Comparison of ENCODE assay signal across 1 cellular context in genomic region chr3:170499562-170500156, GRCh38.
TF ChIP-seq lines count a peak whose summit lies in the region.

No MANE protein-coding gene starts in this region.

TF ChIP-seq in HepG2, 621 proteins besides CTCF, POLR2A, EP300 and RAD21 (continued from another document and continues in another):
- TF ChIP-seq ZNF558 (CRISPR knock-in tag; IDR thresholded peaks at IDR 0.05; ENCODE audit: borderline replicate concordance) = no peak
- TF ChIP-seq KDM4B (CRISPR knock-in tag; IDR thresholded peaks at IDR 0.05) = 0 out of 2 replicates have a peak, but pooled peaks have one; percentile 34
- peak; percentile 65; the same call in 1 of the 2 replicates for TF ChIP-seq IRF2 (CRISPR knock-in tag; IDR thresholded peaks at IDR 0.05)
- 0 out of 2 replicates have a peak, but pooled peaks have one; percentile 55 for TF ChIP-seq SIX1 (CRISPR knock-in tag; IDR thresholded peaks at IDR 0.05; ENCODE audit: borderline replicate concordance)
- 0 out of 2 replicates have a peak, but pooled peaks have one; percentile 29 for TF ChIP-seq REPIN1 (CRISPR knock-in tag; IDR thresholded peaks at IDR 0.05; ENCODE audit: borderline replicate concordance, low read depth)
- TF ChIP-seq, protein P1, sequence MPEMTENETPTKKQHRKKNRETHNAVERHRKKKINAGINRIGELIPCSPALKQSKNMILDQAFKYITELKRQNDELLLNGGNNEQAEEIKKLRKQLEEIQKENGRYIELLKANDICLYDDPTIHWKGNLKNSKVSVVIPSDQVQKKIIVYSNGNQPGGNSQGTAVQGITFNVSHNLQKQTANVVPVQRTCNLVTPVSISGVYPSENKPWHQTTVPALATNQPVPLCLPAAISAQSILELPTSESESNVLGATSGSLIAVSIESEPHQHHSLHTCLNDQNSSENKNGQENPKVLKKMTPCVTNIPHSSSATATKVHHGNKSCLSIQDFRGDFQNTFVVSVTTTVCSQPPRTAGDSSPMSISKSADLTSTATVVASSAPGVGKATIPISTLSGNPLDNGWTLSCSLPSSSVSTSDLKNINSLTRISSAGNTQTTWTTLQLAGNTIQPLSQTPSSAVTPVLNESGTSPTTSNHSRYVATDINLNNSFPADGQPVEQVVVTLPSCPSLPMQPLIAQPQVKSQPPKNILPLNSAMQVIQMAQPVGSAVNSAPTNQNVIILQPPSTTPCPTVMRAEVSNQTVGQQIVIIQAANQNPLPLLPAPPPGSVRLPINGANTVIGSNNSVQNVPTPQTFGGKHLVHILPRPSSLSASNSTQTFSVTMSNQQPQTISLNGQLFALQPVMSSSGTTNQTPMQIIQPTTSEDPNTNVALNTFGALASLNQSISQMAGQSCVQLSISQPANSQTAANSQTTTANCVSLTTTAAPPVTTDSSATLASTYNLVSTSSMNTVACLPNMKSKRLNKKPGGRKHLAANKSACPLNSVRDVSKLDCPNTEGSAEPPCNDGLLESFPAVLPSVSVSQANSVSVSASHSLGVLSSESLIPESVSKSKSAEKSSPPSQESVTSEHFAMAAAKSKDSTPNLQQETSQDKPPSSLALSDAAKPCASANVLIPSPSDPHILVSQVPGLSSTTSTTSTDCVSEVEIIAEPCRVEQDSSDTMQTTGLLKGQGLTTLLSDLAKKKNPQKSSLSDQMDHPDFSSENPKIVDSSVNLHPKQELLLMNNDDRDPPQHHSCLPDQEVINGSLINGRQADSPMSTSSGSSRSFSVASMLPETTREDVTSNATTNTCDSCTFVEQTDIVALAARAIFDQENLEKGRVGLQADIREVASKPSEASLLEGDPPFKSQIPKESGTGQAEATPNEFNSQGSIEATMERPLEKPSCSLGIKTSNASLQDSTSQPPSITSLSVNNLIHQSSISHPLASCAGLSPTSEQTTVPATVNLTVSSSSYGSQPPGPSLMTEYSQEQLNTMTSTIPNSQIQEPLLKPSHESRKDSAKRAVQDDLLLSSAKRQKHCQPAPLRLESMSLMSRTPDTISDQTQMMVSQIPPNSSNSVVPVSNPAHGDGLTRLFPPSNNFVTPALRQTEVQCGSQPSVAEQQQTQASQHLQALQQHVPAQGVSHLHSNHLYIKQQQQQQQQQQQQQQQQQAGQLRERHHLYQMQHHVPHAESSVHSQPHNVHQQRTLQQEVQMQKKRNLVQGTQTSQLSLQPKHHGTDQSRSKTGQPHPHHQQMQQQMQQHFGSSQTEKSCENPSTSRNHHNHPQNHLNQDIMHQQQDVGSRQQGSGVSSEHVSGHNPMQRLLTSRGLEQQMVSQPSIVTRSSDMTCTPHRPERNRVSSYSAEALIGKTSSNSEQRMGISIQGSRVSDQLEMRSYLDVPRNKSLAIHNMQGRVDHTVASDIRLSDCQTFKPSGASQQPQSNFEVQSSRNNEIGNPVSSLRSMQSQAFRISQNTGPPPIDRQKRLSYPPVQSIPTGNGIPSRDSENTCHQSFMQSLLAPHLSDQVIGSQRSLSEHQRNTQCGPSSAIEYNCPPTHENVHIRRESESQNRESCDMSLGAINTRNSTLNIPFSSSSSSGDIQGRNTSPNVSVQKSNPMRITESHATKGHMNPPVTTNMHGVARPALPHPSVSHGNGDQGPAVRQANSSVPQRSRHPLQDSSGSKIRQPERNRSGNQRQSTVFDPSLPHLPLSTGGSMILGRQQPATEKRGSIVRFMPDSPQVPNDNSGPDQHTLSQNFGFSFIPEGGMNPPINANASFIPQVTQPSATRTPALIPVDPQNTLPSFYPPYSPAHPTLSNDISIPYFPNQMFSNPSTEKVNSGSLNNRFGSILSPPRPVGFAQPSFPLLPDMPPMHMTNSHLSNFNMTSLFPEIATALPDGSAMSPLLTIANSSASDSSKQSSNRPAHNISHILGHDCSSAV (CRISPR knock-in tag; IDR thresholded peaks at IDR 0.05; ENCODE audit: borderline replicate concordance) = no peak
- TF ChIP-seq ZNF335 (CRISPR knock-in tag; IDR thresholded peaks at IDR 0.05) = 0 out of 2 replicates have a peak, but pooled peaks have one; percentile 34
- TF ChIP-seq MAX (IDR thresholded peaks at IDR 0.05) = no peak
- TF ChIP-seq, protein P2, sequence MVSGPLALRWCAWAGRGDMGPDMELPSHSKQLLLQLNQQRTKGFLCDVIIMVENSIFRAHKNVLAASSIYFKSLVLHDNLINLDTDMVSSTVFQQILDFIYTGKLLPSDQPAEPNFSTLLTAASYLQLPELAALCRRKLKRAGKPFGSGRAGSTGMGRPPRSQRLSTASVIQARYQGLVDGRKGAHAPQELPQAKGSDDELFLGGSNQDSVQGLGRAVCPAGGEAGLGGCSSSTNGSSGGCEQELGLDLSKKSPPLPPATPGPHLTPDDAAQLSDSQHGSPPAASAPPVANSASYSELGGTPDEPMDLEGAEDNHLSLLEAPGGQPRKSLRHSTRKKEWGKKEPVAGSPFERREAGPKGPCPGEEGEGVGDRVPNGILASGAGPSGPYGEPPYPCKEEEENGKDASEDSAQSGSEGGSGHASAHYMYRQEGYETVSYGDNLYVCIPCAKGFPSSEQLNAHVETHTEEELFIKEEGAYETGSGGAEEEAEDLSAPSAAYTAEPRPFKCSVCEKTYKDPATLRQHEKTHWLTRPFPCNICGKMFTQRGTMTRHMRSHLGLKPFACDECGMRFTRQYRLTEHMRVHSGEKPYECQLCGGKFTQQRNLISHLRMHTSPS (CRISPR knock-in tag; IDR thresholded peaks at IDR 0.05; ENCODE audit: low read depth) = no peak
- peak; percentile 32; the same call in 1 of the 2 replicates for TF ChIP-seq TFAP4 (IDR thresholded peaks at IDR 0.05; ENCODE audit: borderline replicate concordance, low read depth)
- TF ChIP-seq SOX5 (CRISPR knock-in tag; IDR thresholded peaks at IDR 0.05; ENCODE audit: borderline replicate concordance) = 0 out of 2 replicates have a peak, but pooled peaks have one; percentile 15
- peak; percentile 30; the same call in 1 of the 2 replicates for TF ChIP-seq SIX4 (CRISPR knock-in tag; IDR thresholded peaks at IDR 0.05)
- TF ChIP-seq, protein P3, sequence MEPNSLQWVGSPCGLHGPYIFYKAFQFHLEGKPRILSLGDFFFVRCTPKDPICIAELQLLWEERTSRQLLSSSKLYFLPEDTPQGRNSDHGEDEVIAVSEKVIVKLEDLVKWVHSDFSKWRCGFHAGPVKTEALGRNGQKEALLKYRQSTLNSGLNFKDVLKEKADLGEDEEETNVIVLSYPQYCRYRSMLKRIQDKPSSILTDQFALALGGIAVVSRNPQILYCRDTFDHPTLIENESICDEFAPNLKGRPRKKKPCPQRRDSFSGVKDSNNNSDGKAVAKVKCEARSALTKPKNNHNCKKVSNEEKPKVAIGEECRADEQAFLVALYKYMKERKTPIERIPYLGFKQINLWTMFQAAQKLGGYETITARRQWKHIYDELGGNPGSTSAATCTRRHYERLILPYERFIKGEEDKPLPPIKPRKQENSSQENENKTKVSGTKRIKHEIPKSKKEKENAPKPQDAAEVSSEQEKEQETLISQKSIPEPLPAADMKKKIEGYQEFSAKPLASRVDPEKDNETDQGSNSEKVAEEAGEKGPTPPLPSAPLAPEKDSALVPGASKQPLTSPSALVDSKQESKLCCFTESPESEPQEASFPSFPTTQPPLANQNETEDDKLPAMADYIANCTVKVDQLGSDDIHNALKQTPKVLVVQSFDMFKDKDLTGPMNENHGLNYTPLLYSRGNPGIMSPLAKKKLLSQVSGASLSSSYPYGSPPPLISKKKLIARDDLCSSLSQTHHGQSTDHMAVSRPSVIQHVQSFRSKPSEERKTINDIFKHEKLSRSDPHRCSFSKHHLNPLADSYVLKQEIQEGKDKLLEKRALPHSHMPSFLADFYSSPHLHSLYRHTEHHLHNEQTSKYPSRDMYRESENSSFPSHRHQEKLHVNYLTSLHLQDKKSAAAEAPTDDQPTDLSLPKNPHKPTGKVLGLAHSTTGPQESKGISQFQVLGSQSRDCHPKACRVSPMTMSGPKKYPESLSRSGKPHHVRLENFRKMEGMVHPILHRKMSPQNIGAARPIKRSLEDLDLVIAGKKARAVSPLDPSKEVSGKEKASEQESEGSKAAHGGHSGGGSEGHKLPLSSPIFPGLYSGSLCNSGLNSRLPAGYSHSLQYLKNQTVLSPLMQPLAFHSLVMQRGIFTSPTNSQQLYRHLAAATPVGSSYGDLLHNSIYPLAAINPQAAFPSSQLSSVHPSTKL (CRISPR knock-in tag; IDR thresholded peaks at IDR 0.05) = peak; percentile 77; the same call in 1 of the 2 replicates
- TF ChIP-seq MED13 (CRISPR knock-in tag; IDR thresholded peaks at IDR 0.05) = no peak
- no peak for TF ChIP-seq ZNF670 (CRISPR knock-in tag; IDR thresholded peaks at IDR 0.05; ENCODE audit: borderline replicate concordance)
- TF ChIP-seq YEATS2 (CRISPR knock-in tag; IDR thresholded peaks at IDR 0.05; ENCODE audit: borderline replicate concordance) = peak; percentile 47; the same call in 1 of the 2 replicates
- TF ChIP-seq ATF3 (CRISPR knock-in tag; IDR thresholded peaks at IDR 0.05) = peak; percentile 55; the same call in 1 of the 2 replicates
- TF ChIP-seq STAG1 (CRISPR knock-in tag; IDR thresholded peaks at IDR 0.05) = peak; percentile 85
- peak; percentile 38; the same call in 1 of the 2 replicates for TF ChIP-seq ZSCAN9 (CRISPR knock-in tag; IDR thresholded peaks at IDR 0.05; ENCODE audit: borderline replicate concordance)
- peak; percentile 49; the same call in 1 of the 2 replicates for TF ChIP-seq HMG20A (CRISPR knock-in tag; IDR thresholded peaks at IDR 0.05; ENCODE audit: borderline replicate concordance)
- TF ChIP-seq ZNF746 (CRISPR knock-in tag; IDR thresholded peaks at IDR 0.05) = no peak
- peak; percentile 51 for TF ChIP-seq TEAD3 (CRISPR knock-in tag; optimal IDR thresholded peaks at IDR 0.05; ENCODE audit: borderline replicate concordance)
- no peak for TF ChIP-seq SOX6 (IDR thresholded peaks at IDR 0.05)
- peak; percentile 55; the same call in 1 of the 2 replicates for TF ChIP-seq SOX6 (CRISPR knock-in tag; IDR thresholded peaks at IDR 0.05)
- TF ChIP-seq ETV5 (CRISPR knock-in tag; IDR thresholded peaks at IDR 0.05; ENCODE audit: borderline replicate concordance) = no peak
- TF ChIP-seq ARNTL (CRISPR knock-in tag; IDR thresholded peaks at IDR 0.05) = no peak
- TF ChIP-seq SPEN (CRISPR knock-in tag; IDR thresholded peaks at IDR 0.05; ENCODE audit: low read depth) = no peak
- peak; percentile 72 for TF ChIP-seq HNF4A (CRISPR knock-in tag; IDR thresholded peaks at IDR 0.05)
- TF ChIP-seq ZMYM4 (CRISPR knock-in tag; IDR thresholded peaks at IDR 0.05) = peak; percentile 84
- 0 out of 2 replicates have a peak, but pooled peaks have one; percentile 33 for TF ChIP-seq ZNF574 (CRISPR knock-in tag; IDR thresholded peaks at IDR 0.05)
- TF ChIP-seq YEATS4 (CRISPR knock-in tag; IDR thresholded peaks at IDR 0.05; ENCODE audit: borderline replicate concordance) = no peak
- no peak for TF ChIP-seq SOX13 (IDR thresholded peaks at IDR 0.05)
- peak in 1 of 2 experiments; percentile 53; a peak in 2 of 4 replicates for TF ChIP-seq SOX13 (CRISPR knock-in tag; conservative IDR thresholded peaks at IDR 0.05 in 1 of 2, IDR thresholded peaks at IDR 0.05 in 1 of 2)
- TF ChIP-seq ZFP1 (CRISPR knock-in tag; IDR thresholded peaks at IDR 0.05) = 0 out of 2 replicates have a peak, but pooled peaks have one; percentile 27
- TF ChIP-seq, protein P4, sequence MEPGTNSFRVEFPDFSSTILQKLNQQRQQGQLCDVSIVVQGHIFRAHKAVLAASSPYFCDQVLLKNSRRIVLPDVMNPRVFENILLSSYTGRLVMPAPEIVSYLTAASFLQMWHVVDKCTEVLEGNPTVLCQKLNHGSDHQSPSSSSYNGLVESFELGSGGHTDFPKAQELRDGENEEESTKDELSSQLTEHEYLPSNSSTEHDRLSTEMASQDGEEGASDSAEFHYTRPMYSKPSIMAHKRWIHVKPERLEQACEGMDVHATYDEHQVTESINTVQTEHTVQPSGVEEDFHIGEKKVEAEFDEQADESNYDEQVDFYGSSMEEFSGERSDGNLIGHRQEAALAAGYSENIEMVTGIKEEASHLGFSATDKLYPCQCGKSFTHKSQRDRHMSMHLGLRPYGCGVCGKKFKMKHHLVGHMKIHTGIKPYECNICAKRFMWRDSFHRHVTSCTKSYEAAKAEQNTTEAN (CRISPR knock-in tag; conservative IDR thresholded peaks at IDR 0.05) = no peak
- peak; percentile 50; the same call in 1 of the 2 replicates for TF ChIP-seq ZGPAT (CRISPR knock-in tag; IDR thresholded peaks at IDR 0.05)
- TF ChIP-seq ARID2 (CRISPR knock-in tag; IDR thresholded peaks at IDR 0.05; ENCODE audit: borderline replicate concordance) = no peak
